18 cellular contexts compared by ENCODE assay signal in the genomic region with DNA sequence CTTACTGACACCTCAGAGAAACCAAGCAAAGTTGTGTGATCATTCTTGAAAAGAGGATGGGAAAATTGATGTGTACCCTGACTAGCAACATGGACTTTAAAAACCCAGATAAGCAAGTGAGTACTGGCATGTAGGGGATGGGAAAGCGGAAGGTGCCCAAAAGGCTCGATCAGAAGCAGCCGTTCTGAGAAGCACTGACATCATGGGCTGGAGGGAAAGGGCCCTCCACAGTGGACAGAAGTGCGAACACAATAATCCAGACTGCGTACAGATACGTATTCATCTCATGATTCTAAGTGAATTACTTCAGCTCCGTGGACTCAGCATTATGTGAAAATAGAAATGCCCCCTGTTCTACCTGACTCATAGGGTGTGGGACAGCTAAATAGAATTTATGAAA. TPM values are rescaled to one million over a fixed set of nuclear protein-coding genes. Genes with fewer than 3 reads are reported as not detected.
DNase-seq lines count a peak whose midpoint lies in the region; ATAC-seq and TF ChIP-seq lines count a peak whose summit lies in the region.
"Had no signal": no experiment of that assay in that cellular context is flagged by ENCODE, and none has a peak within 500 bp of the region (broad histone marks: within the 10 kb centered on the region; RNA-seq: fewer than 3 reads in every experiment).

No MANE protein-coding gene starts in this region.

- H3K4me1 ChIP-seq in BLaER1, result peaks cover 19% of the 10 kb centered on the region
- H3K4me1 ChIP-seq in endodermal cell (ENCODE audit: control insufficient read depth, insufficient read depth, low read length), result peaks cover 39% of the 10 kb centered on the region
- peaks cover 0 to 56% (median 16%) of the 10 kb centered on the region in 9 donors for H3K4me1 ChIP-seq in heart right ventricle
- H3K4me1 ChIP-seq in right atrium auricular region, result peaks cover 0 to 26% of the 10 kb centered on the region in 2 donors
- H3K4me1 ChIP-seq in tibial nerve, result no peaks in the 10 kb centered on the region
- H3K4me1 ChIP-seq: HAP-1 had no signal

- peak overlapping the region; percentile 14 for H3K4me3 Mint-ChIP-seq in endodermal cell
- H3K4me3 Mint-ChIP-seq: CD8-positive, alpha-beta T cell had no signal

- 89 to 94% methylated on average over 4 to 7 of the region's 7 CpGs for WGBS in endodermal cell (ENCODE audit: insufficient coverage in 1 of 2, insufficient read length in 1 of 2), 2 experiments
- 47 to 57% methylated on average over 7 of the region's 7 CpGs for WGBS in heart right ventricle, 2 donors
- 92 to 94% methylated on average over 7 of the region's 7 CpGs for WGBS in tibial nerve, 2 donors

- no peaks in the 10 kb centered on the region for H3K27me3 Mint-ChIP-seq in endodermal cell (ENCODE audit: insufficient read depth)

- intact Hi-C loops in heart right ventricle (cut with DNase I), result no loop called here
- intact Hi-C loops in sciatic nerve (cut with DNase I), result no loop called here

- H3K27ac ChIP-seq in BLaER1 (peak overlapping the region; percentile 29; the same call in 1 of the 2 replicates), endodermal cell (ENCODE audit: low read depth, low read length) (no peak overlapping the region), heart right ventricle (peak overlapping the region in 7 of 10 donors; percentile 21 to 92 (median 57)), right atrium auricular region (peak overlapping the region; percentile 13 to 72), tibial nerve (no peak overlapping the region), caudate nucleus (ENCODE audit: low read depth, low read length) (no peak overlapping the region)
- H3K27ac ChIP-seq: GM23248 had no signal

- peaks cover 37% of the 10 kb centered on the region for H3K36me3 Mint-ChIP-seq in endodermal cell (ENCODE audit: low read depth)
- H3K36me3 Mint-ChIP-seq: CD8-positive, alpha-beta T cell had no signal

- H3K9me3 Mint-ChIP-seq in endodermal cell, result no peaks in the 10 kb centered on the region

- H3K4me1 Mint-ChIP-seq in endodermal cell, result peaks cover 74% of the 10 kb centered on the region

- H4K20me1 ChIP-seq in BLaER1, result no peaks in the 10 kb centered on the region
- H4K20me1 ChIP-seq: BLaER1 treated with 17β-estradiol and CSF1 and Interleukin-3, amounts not matched to agents 10 nM and 100 nM had no signal

- no peak for TF ChIP-seq CTCF in endodermal cell (conservative IDR thresholded peaks at IDR 0.05)
- TF ChIP-seq CTCF in heart right ventricle (IDR thresholded peaks at IDR 0.05), result no peak
- no peak for TF ChIP-seq CTCF in right atrium auricular region (IDR thresholded peaks at IDR 0.05)
- TF ChIP-seq CTCF in tibial nerve (IDR thresholded peaks at IDR 0.05), result no peak

- no peak for TF ChIP-seq EP300 in tibial nerve (IDR thresholded peaks at IDR 0.05)

- H3K4me3 ChIP-seq in BLaER1, result no peak overlapping the region
- H3K4me3 ChIP-seq in endodermal cell (ENCODE audit: low read length), result peak overlapping the region; percentile 36
- H3K4me3 ChIP-seq in heart right ventricle, result no peak overlapping the region
- H3K4me3 ChIP-seq in right atrium auricular region, result no peak overlapping the region
- no peak overlapping the region for H3K4me3 ChIP-seq in tibial nerve
- H3K4me3 ChIP-seq: BLaER1 treated with 17β-estradiol and CSF1 and Interleukin-3, amounts not matched to agents 10 nM and 100 nM; GM12878; GM23248; HAP-1 had no signal

- DNase-seq in endodermal cell (no peak), heart right ventricle (peak in 1 of 2 donors; percentile 38), right atrium auricular region (ENCODE audit: low spot score) (no peak), tibial nerve (ENCODE audit: low spot score in 2 of 2) (no peak), caudate nucleus (lab: John Stamatoyannopoulos, UW) (no peak), HPDE6-E6E7 (ENCODE audit: extremely low spot score) (no peak), sciatic nerve (ENCODE audit: low spot score) (no peak)
- DNase-seq: 8988T; Calu3; CD8-positive, alpha-beta T cell; DMS79 treated with DMSO at 0.1 percent for 48 hours; GF-D8; GM23248 had no signal

- H3K9ac ChIP-seq in BLaER1 (no peak overlapping the region), endodermal cell (ENCODE audit: extremely low read depth, low read length, poor library complexity, severe bottlenecking) (no peak overlapping the region)
- H3K9ac ChIP-seq: BLaER1 treated with 17β-estradiol and CSF1 and Interleukin-3, amounts not matched to agents 10 nM and 100 nM; GM23248 had no signal

- H3K4me2 ChIP-seq in BLaER1, result no peak overlapping the region

- peak overlapping the region; percentile 59 for H3K27ac Mint-ChIP-seq in endodermal cell
- H3K27ac Mint-ChIP-seq: CD8-positive, alpha-beta T cell had no signal

- no peak for TF ChIP-seq POLR2A in tibial nerve (IDR thresholded peaks at IDR 0.05)

- H3K27me3 ChIP-seq in BLaER1 (no peaks in the 10 kb centered on the region), endodermal cell (ENCODE audit: control insufficient read depth, insufficient read depth, low read length, poor library complexity, severe bottlenecking) (no peaks in the 10 kb centered on the region), heart right ventricle (no peaks in the 10 kb centered on the region), right atrium auricular region (no peaks in the 10 kb centered on the region), tibial nerve (no peaks in the 10 kb centered on the region)
- H3K27me3 ChIP-seq: BLaER1 treated with 17β-estradiol and CSF1 and Interleukin-3, amounts not matched to agents 10 nM and 100 nM had no signal

- H3K36me3 ChIP-seq in BLaER1 (no peaks in the 10 kb centered on the region), endodermal cell (ENCODE audit: control insufficient read depth, insufficient read depth, low read length) (peaks cover 84% of the 10 kb centered on the region), heart right ventricle (no peaks in the 10 kb centered on the region), right atrium auricular region (no peaks in the 10 kb centered on the region), tibial nerve (no peaks in the 10 kb centered on the region)
- H3K36me3 ChIP-seq: BLaER1 treated with 17β-estradiol and CSF1 and Interleukin-3, amounts not matched to agents 10 nM and 100 nM; HAP-1 had no signal

- H3K9me3 ChIP-seq in BLaER1 (no peaks in the 10 kb centered on the region), endodermal cell (ENCODE audit: control insufficient read depth, low read length) (no peaks in the 10 kb centered on the region), heart right ventricle (no peaks in the 10 kb centered on the region), right atrium auricular region (no peaks in the 10 kb centered on the region), tibial nerve (no peaks in the 10 kb centered on the region)
- H3K9me3 ChIP-seq: BLaER1 treated with 17β-estradiol and CSF1 and Interleukin-3, amounts not matched to agents 10 nM and 100 nM; HAP-1 had no signal

- ATAC-seq in heart right ventricle (peak; percentile 44 to 91 (median 79)), sciatic nerve (no peak)
- ATAC-seq: CD8-positive, alpha-beta T cell; GM12878 had no signal

RNA-seq across cellular contexts. Expression of a gene that starts 42.2 kb away (rescaled TPM):
- 100 to 1,000 TPM; 486 to 572 TPM for total RNA-seq in endodermal cell
- polyA plus RNA-seq in endodermal cell (2013, experiment 1 of 2), result 288 TPM
- polyA plus RNA-seq in endodermal cell (2013, experiment 2 of 2), result 284 TPM
- total RNA-seq in heart right ventricle, result 100 to 1,000 TPM; 325 to 575 (median 518) TPM
- polyA plus RNA-seq in heart right ventricle, result 100 to 1,000 TPM in 1 of 2 donors, 10 to 100 TPM in 1; 50.3 to 101 TPM
- total RNA-seq in right atrium auricular region, result 100 to 1,000 TPM; 205 to 269 TPM
- total RNA-seq in tibial nerve, result 1 to 10 TPM; 3.9 to 9.8 (median 7.5) TPM
- 11.1 TPM for total RNA-seq in sciatic nerve
- total RNA-seq: HT-29 had no signal

Comparison
In these comparisons a context has a peak if more than half of its experiments do, and no peak if none do; other contexts are left out.
1. H3K27ac ChIP-seq: peak in BLaER1 (single experiment), heart right ventricle (7 of 10) and right atrium auricular region (2 of 2); none in endodermal cell (single experiment), tibial nerve (0 of 4) and caudate nucleus (single experiment).
2. RNA of a gene that starts 42.2 kb away (total RNA-seq): 486 to 572 TPM in endodermal cell, 325 to 575 TPM in heart right ventricle and 205 to 269 TPM in right atrium auricular region; 11.1 TPM in sciatic nerve (single experiment) and 3.9 to 9.8 TPM in tibial nerve; every median in the first group is over 10 times any median in the second.